Comparison of ENCODE assay signal across 8 cellular contexts in genomic region chr22:38315801-38316339, GRCh38. TPM values are rescaled to one million over a fixed set of nuclear protein-coding genes. Genes with fewer than 3 reads are reported as not detected.
A peak's percentile ranks its signal among the peaks of the same experiment; 100 is the strongest.
DNase-seq lines count a peak whose midpoint lies in the region; ATAC-seq, FAIRE-seq and TF ChIP-seq lines count a peak whose summit lies in the region.

No MANE protein-coding gene starts in this region.

- H2AFZ ChIP-seq in endothelial cell of umbilical vein (ENCODE audit: low read depth, low read length): no peak overlapping the region

- ATAC-seq in GM18868 (IDR thresholded peaks at IDR 0.05; ENCODE audit: unreplicated experiment) (no peak), HG03342 (IDR thresholded peaks at IDR 0.05; ENCODE audit: unreplicated experiment) (no peak)

- H3K27me3 ChIP-seq in endothelial cell of umbilical vein (ENCODE audit: control insufficient read depth in 2 of 2, insufficient read depth in 2 of 2, low read length in 2 of 2): no peaks in the 10 kb centered on the region
- H3K27me3 ChIP-seq in ovary: no peaks in the 10 kb centered on the region

- H3K27ac ChIP-seq in RWPE1: peak overlapping the region; percentile 100
- peak overlapping the region; percentile 80 for H3K27ac ChIP-seq in endothelial cell of umbilical vein (ENCODE audit: insufficient read depth, low read depth, low read length)
- H3K27ac ChIP-seq in ovary: peak overlapping the region; percentile 95 to 97

- H3K4me1 ChIP-seq in endothelial cell of umbilical vein (ENCODE audit: control insufficient read depth, extremely low read depth, insufficient read depth, low read length) (peaks cover 52% of the 10 kb centered on the region), ovary (ENCODE audit: insufficient read depth) (peaks cover 15% of the 10 kb centered on the region)

- H3K4me3 ChIP-seq in endothelial cell of umbilical vein (replicated peaks in 1 of 3; ENCODE audit: insufficient read depth in 1 of 3, low read depth in 1 of 3, low read length in 3 of 3): peak overlapping the region; percentile 84 to 98 (median 94)
- H3K4me3 ChIP-seq in ovary: peak overlapping the region; percentile 59

- H3K9me3 ChIP-seq in endothelial cell of umbilical vein (replicated peaks; ENCODE audit: control insufficient read depth, insufficient read depth, low read length): no peaks in the 10 kb centered on the region
- H3K9me3 ChIP-seq in ovary: no peaks in the 10 kb centered on the region

- TF ChIP-seq POLR2A in endothelial cell of umbilical vein (IDR thresholded peaks at IDR 0.05; ENCODE audit: low read depth, low read length) (no peak), ovary (IDR thresholded peaks at IDR 0.05) (no peak)

- CTCF ChIA-PET in RWPE1 (lab: Yijun Ruan, JAX) (interaction anchor here (0.7 kb wide), 1 partner anchor 10 kb away, joined by 6 read pairs; no protein-coding TSS in a partner anchor), endothelial cell of umbilical vein (lab: Charles Lee) (interaction anchor here (0.6 to 3.0 kb wide), 6 partner anchors 38 to 1055 kb away, joined by 3 to 10 read pairs (median 4); no protein-coding TSS in a partner anchor)

- DNase-seq in NCI-H2171 treated with DMSO at 0.1 percent for 48 hours (lab: John Stamatoyannopoulos, UW) (peak; percentile 45), NCI-H2171 (lab: John Stamatoyannopoulos, UW) (no peak), RWPE1 (ENCODE audit: low spot score) (no peak), endothelial cell of umbilical vein (ENCODE audit: low read depth, low spot score) (no peak), ovary (peak in 1 of 5 donors; percentile 49), NCI-H2227 (lab: John Stamatoyannopoulos, UW; ENCODE audit: unreplicated experiment) (no peak)

- H3K79me2 ChIP-seq in endothelial cell of umbilical vein (ENCODE audit: control insufficient read depth, insufficient read depth, low read length): peaks cover 61% of the 10 kb centered on the region

- H3K9ac ChIP-seq in endothelial cell of umbilical vein (replicated peaks; ENCODE audit: extremely low read depth, insufficient read depth, low read length): peak overlapping the region; percentile 98

- H3K36me3 ChIP-seq in endothelial cell of umbilical vein (ENCODE audit: control insufficient read depth in 2 of 2, extremely low read depth in 1 of 2, insufficient read depth in 2 of 2, low read length in 2 of 2) (peaks cover 8 to 19% of the 10 kb centered on the region in 2 experiments), ovary (no peaks in the 10 kb centered on the region)

- POLR2A ChIA-PET in RWPE1 (lab: Yijun Ruan, JAX; ENCODE audit: low non-redundant PET): interaction anchor here (0.6 kb wide), 1 partner anchor 86 kb away, joined by 8 read pairs; no protein-coding TSS in a partner anchor
- POLR2A ChIA-PET in endothelial cell of umbilical vein (lab: Charles Lee): interaction anchor here (0.6 kb wide), 1 partner anchor 59 kb away, joined by 3 read pairs; no protein-coding TSS in a partner anchor

- H3K4me2 ChIP-seq in endothelial cell of umbilical vein (ENCODE audit: insufficient read depth, low read length): peak overlapping the region; percentile 93

- TF ChIP-seq CTCF in RWPE1 (conservative IDR thresholded peaks at IDR 0.05; ENCODE audit: low read depth): no peak
- TF ChIP-seq CTCF in endothelial cell of umbilical vein (IDR thresholded peaks at IDR 0.05; ENCODE audit: extremely low read depth in 1 of 2, insufficient read depth in 1 of 2, low read depth in 1 of 2, low read length in 2 of 2): no peak
- TF ChIP-seq CTCF in ovary (IDR thresholded peaks at IDR 0.05): no peak

- dilution Hi-C loops in endothelial cell of umbilical vein (cut with MboI; ENCODE audit: extremely low pct_ligation_motif_present, low sequenced_read_pairs): no loop called here

- peak; percentile 64 for FAIRE-seq in endothelial cell of umbilical vein (lab: Jason Lieb, UNC)

- BruUV-seq in endothelial cell of umbilical vein (replicated peaks; lab: Mats Ljungman, UMichigan): TSS peak; percentile 44

- peaks cover 5% of the 10 kb centered on the region for H4K20me1 ChIP-seq in endothelial cell of umbilical vein (replicated peaks; ENCODE audit: control insufficient read depth, extremely low read depth, insufficient read depth, low read length)

- no peaks in the 10 kb centered on the region for H3K9me1 ChIP-seq in endothelial cell of umbilical vein (replicated peaks; ENCODE audit: control insufficient read depth, extremely low read depth, insufficient read depth, low read length)

- intact Hi-C loops in endothelial cell of umbilical vein (cut with micrococcal nuclease) (loop anchor here (5.0 kb wide), 2 partner anchors 81 to 99 kb away; no protein-coding TSS in a partner anchor), ovary (cut with DNase I) (loop anchor here in 1 of 4 donors (5.0 to 10.0 kb wide), 2 partner anchors 54 to 189 kb away; partner anchors contain the start of gene DDX17)

- no peak for TF ChIP-seq EP300 in ovary (IDR thresholded peaks at IDR 0.05)

- 0 to 2% (median 0%) methylated on average over 13 of the region's 13 CpGs for WGBS in ovary, 3 donors

TF ChIP-seq in endothelial cell of umbilical vein, 7 proteins besides CTCF, POLR2A, EP300 and RAD21:
- no peak for TF ChIP-seq FOS (IDR thresholded peaks at IDR 0.05; ENCODE audit: borderline replicate concordance, insufficient read depth, low read length)
- peak; percentile 33 for TF ChIP-seq POLR2AphosphoS5 (IDR thresholded peaks at IDR 0.05; ENCODE audit: insufficient read depth, low read depth, low read length)

RNA-seq across cellular contexts. Expression of gene CSNK1E, which starts 1.4 kb away (rescaled TPM):
- 261 and 262 TPM in 2 replicates for total RNA-seq in endothelial cell of umbilical vein
- 259 and 277 TPM in 2 replicates for polyA plus RNA-seq in endothelial cell of umbilical vein
- polyA plus RNA-seq in endothelial cell of umbilical vein (2011; cell fraction: cytosol; rRNA removed): 219 and 257 TPM in 2 replicates
- polyA plus RNA-seq in endothelial cell of umbilical vein (2011; cell fraction: nucleus; rRNA removed): 481 and 548 TPM in 2 replicates
- 120 and 135 TPM in 2 replicates for polyA plus RNA-seq in endothelial cell of umbilical vein (2012)
- polyA minus RNA-seq in endothelial cell of umbilical vein: 225 and 233 TPM in 2 replicates
- 116 TPM for polyA minus RNA-seq in endothelial cell of umbilical vein (2011; cell fraction: cytosol; rRNA and poly(A)+ RNA removed)
- polyA minus RNA-seq in endothelial cell of umbilical vein (2011; cell fraction: nucleus; rRNA and poly(A)+ RNA removed): 119 and 139 TPM in 2 replicates
- total RNA-seq in ovary: 100 to 1,000 TPM in 5 of 7 donors, 10 to 100 TPM in 2; 73.2 to 161 (median 105) TPM
- 100 to 1,000 TPM in 1 of 2 donors, 10 to 100 TPM in 1; 61.4 to 135 TPM for polyA plus RNA-seq in ovary

RNA-seq across cellular contexts. Expression of gene TMEM184B, which starts 43.1 kb away (rescaled TPM):
- total RNA-seq in endothelial cell of umbilical vein: 96.6 and 99.8 TPM in 2 replicates
- polyA plus RNA-seq in endothelial cell of umbilical vein: 72.5 and 88.8 TPM in 2 replicates
- 51.8 and 64.2 TPM in 2 replicates for polyA plus RNA-seq in endothelial cell of umbilical vein (2011; cell fraction: cytosol; rRNA removed)
- 67.8 and 78.0 TPM in 2 replicates for polyA plus RNA-seq in endothelial cell of umbilical vein (2011; cell fraction: nucleus; rRNA removed)
- polyA plus RNA-seq in endothelial cell of umbilical vein (2012): 63.0 and 73.8 TPM in 2 replicates
- polyA minus RNA-seq in endothelial cell of umbilical vein: 54.4 and 68.6 TPM in 2 replicates
- 21.9 TPM for polyA minus RNA-seq in endothelial cell of umbilical vein (2011; cell fraction: cytosol; rRNA and poly(A)+ RNA removed)
- polyA minus RNA-seq in endothelial cell of umbilical vein (2011; cell fraction: nucleus; rRNA and poly(A)+ RNA removed): 30.2 and 34.5 TPM in 2 replicates
- total RNA-seq in ovary: 10 to 100 TPM; 24.9 to 48.3 (median 38.6) TPM
- polyA plus RNA-seq in ovary: 10 to 100 TPM; 15.3 to 30.3 TPM
